32 cellular contexts compared by ENCODE assay signal in genomic region chr13:50060718-50061117, GRCh38. TPM values are rescaled to one million over a fixed set of nuclear protein-coding genes. Genes with fewer than 3 reads are reported as not detected.
"Had no signal": no experiment of that assay in that cellular context is flagged by ENCODE, and none has a peak within 500 bp of the region (broad histone marks: within the 10 kb centered on the region; RNA-seq: fewer than 3 reads in every experiment).

No MANE protein-coding gene starts in this region.

- H3K27ac ChIP-seq: cardiac muscle cell, SJSA1, VCaP had no signal

- DNase-seq: activated B cell treated with CpG ODN at 0.5 μM for 24 hours; activated CD4-positive, alpha-beta memory T cell treated with anti-CD3 and anti-CD28 coated beads for 36 hours; activated CD4-positive, alpha-beta T cell treated with anti-CD3 and anti-CD28 coated beads for 4 hours; activated CD4-positive, alpha-beta T cell treated with anti-CD3 and anti-CD28 coated beads, Interleukin-2, amount 50 U/mL, for 1 hour; activated CD4-positive, CD25-positive, alpha-beta regulatory T cell treated with anti-CD3 and anti-CD28 coated beads, Interleukin-2, amount 50 U/mL, for 72 hours; activated CD8-positive, alpha-beta memory T cell treated with anti-CD3 and anti-CD28 coated beads, Interleukin-2, amount 50 U/mL, for 4 hours; activated gamma-delta T cell treated with Interleukin-2 at 50 U/mL for 16 hours; activated naive CD4-positive, alpha-beta T cell treated with anti-CD3 and anti-CD28 coated beads, Interleukin-2, amount 50 U/mL, for 16 hours; activated naive CD8-positive, alpha-beta T cell treated with anti-CD3 and anti-CD28 coated beads for 36 hours; activated T-cell treated with anti-CD3 and anti-CD28 coated beads for 4 hours; activated T-cell treated with anti-CD3 and anti-CD28 coated beads, Interleukin-2, amount 50 U/mL, for 4 hours; amniotic stem cell; aorta; Karpas-422; NCI-H1105; NCI-H1417 treated with DMSO at 0.1 percent for 48 hours; NCI-H1694; NCI-H1930; NCI-H2081 treated with DMSO at 0.1 percent for 48 hours; NCI-H345; NCI-H524 treated with DMSO at 0.1 percent for 48 hours; SHP77 treated with DMSO at 0.1 percent for 48 hours; SK-N-SH; T-cell; T-helper 2 cell; T-helper 9 cell had no signal

- H3K9me3 ChIP-seq: SJSA1, SK-N-SH had no signal

- H3K4me1 ChIP-seq: SJSA1 had no signal

- H3K9me3 Mint-ChIP-seq: activated B cell treated with CpG ODN at 0.5 μM for 24 hours; activated CD4-positive, alpha-beta memory T cell treated with anti-CD3 and anti-CD28 coated beads for 36 hours; activated naive CD8-positive, alpha-beta T cell treated with anti-CD3 and anti-CD28 coated beads for 36 hours; activated T-cell treated with anti-CD3 and anti-CD28 coated beads, Interleukin-2, amount 50 U/mL, for 4 hours; activated T-helper 1 cell treated with anti-CD3 and anti-CD28 coated beads, Interleukin-12 subunit alpha, Interleukin-12 subunit beta, Interleukin-2, Interleukin-4 antibody, amounts not matched to agents 30 ng/mL and 10 ng/mL and 1 ng/mL, durations not matched to agents 14 hours and 24 hours and 36 hours; central memory CD8-positive, alpha-beta T cell; T-cell had no signal

- H3K4me3 ChIP-seq: cardiac muscle cell, SJSA1 had no signal

- H3K4me3 Mint-ChIP-seq: activated B cell treated with CpG ODN at 0.5 μM for 24 hours; activated CD4-positive, alpha-beta memory T cell treated with anti-CD3 and anti-CD28 coated beads for 36 hours; activated naive CD8-positive, alpha-beta T cell treated with anti-CD3 and anti-CD28 coated beads for 36 hours; activated T-cell treated with anti-CD3 and anti-CD28 coated beads, Interleukin-2, amount 50 U/mL, for 4 hours; activated T-helper 1 cell treated with anti-CD3 and anti-CD28 coated beads, Interleukin-12 subunit alpha, Interleukin-12 subunit beta, Interleukin-2, Interleukin-4 antibody, amounts not matched to agents 30 ng/mL and 10 ng/mL and 1 ng/mL, durations not matched to agents 14 hours and 24 hours and 36 hours; central memory CD8-positive, alpha-beta T cell; T-cell had no signal

- H3K27ac Mint-ChIP-seq: activated B cell treated with CpG ODN at 0.5 μM for 24 hours; activated CD4-positive, alpha-beta memory T cell treated with anti-CD3 and anti-CD28 coated beads for 36 hours; activated naive CD8-positive, alpha-beta T cell treated with anti-CD3 and anti-CD28 coated beads for 36 hours; T-cell had no signal

- ATAC-seq: activated T-cell treated with anti-CD3 and anti-CD28 coated beads, Interleukin-2, amount 50 U/mL, for 4 hours; Panc1; T-cell had no signal

- H3K27me3 ChIP-seq: cardiac muscle cell, SJSA1 had no signal

- H3K9ac ChIP-seq: SK-N-SH had no signal

- H3K4me2 ChIP-seq: SK-N-SH had no signal

- H3K36me3 ChIP-seq: cardiac muscle cell had no signal

- H3K27me3 Mint-ChIP-seq: activated B cell treated with CpG ODN at 0.5 μM for 24 hours; activated CD4-positive, alpha-beta memory T cell treated with anti-CD3 and anti-CD28 coated beads for 36 hours; activated naive CD8-positive, alpha-beta T cell treated with anti-CD3 and anti-CD28 coated beads for 36 hours; central memory CD8-positive, alpha-beta T cell; T-cell had no signal

RNA-seq across cellular contexts. Expression of gene KCNRG, which starts 45.5 kb away (rescaled TPM):
- total RNA-seq: activated CD4-positive, alpha-beta memory T cell treated with anti-CD3 and anti-CD28 coated beads for 36 hours had no signal
- polyA plus RNA-seq: cardiac muscle cell had no signal
